In the genomic region with DNA sequence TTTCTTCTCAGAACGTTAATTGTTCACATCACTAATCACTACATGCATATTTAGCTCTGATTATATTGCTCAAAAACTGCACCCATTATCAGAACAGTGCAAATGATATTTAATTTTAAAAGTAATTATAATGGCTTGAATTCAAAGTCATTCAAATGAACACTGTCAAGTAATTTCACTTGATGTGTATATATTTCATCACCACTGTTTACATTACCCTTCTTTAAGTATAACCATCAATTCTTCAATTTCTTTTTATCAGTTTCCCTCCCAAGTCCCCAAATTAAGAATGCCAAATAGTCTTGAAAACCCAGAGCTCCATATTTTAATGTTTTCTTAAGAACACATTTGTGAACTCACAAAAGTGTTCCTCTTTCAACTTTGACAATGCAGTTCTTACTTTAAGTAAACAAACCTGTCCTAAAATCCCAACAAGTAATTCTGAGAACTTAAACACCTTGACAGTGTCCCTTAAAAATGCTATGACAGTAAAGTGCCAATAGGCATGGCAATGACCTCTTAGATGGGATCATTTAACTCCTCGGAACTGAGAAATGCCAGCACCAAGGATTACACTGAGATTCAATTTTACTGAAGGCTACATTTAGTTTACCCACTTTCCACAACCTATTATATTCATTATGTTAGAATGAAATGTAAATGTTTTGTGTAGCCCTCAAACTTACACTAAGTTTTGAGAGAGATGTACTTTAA, we compare ENCODE assay signal across 18 cellular contexts.
"Had no signal": no experiment of that assay in that cellular context is flagged by ENCODE, and none has a peak within 500 bp of the region (broad histone marks: within the 10 kb centered on the region; RNA-seq: fewer than 3 reads in every experiment).

No MANE protein-coding gene starts in this region.

- H3K27me3 ChIP-seq: heart right ventricle, testis, uterus had no signal

- DNase-seq: activated CD4-positive, alpha-beta T cell treated with anti-CD3 and anti-CD28 coated beads, Interleukin-2, amount 10 ng/mL, durations not matched to agents 24 days and 14 days; activated naive CD4-positive, alpha-beta T cell treated with Interleukin-2 at 50 U/mL for 16 hours; foreskin fibroblast; heart right ventricle; islet precursor cell; left cardiac atrium; mesenchymal stem cell; right cardiac atrium; stimulated activated CD4-positive, alpha-beta T cell treated with anti-CD3 and anti-CD28 coated beads, Interleukin-1b, Interleukin-23, amount 100 ng/mL, for 48 hours; SW 1271; T-helper 17 cell; testis; trophoblast cell; uterus had no signal

- H3K27ac ChIP-seq: heart right ventricle, parathyroid adenoma, testis, uterus had no signal

- H3K9me3 Mint-ChIP-seq: activated CD4-positive, alpha-beta T cell treated with anti-CD3 and anti-CD28 coated beads, Interleukin-2, amount 10 ng/mL, durations not matched to agents 24 days and 14 days; activated T-helper 2 cell treated with anti-CD3 and anti-CD28 coated beads, Interferon-gamma antibody, Interleukin-2, Interleukin-4, amounts not matched to agents 10 μg/mL and 5 μg/mL and 100 μg/mL, durations not matched to agents 14 hours and 24 hours and 36 hours; nephron had no signal

- H3K4me3 ChIP-seq: heart right ventricle, testis, uterus had no signal

- H3K9ac ChIP-seq: parathyroid adenoma had no signal

- H3K27ac Mint-ChIP-seq: activated CD4-positive, alpha-beta T cell treated with anti-CD3 and anti-CD28 coated beads, Interleukin-2, amount 10 ng/mL, durations not matched to agents 24 days and 14 days; activated T-helper 2 cell treated with anti-CD3 and anti-CD28 coated beads, Interferon-gamma antibody, Interleukin-2, Interleukin-4, amounts not matched to agents 10 μg/mL and 5 μg/mL and 100 μg/mL, durations not matched to agents 14 hours and 24 hours and 36 hours; T-helper 17 cell had no signal

- H3K4me3 Mint-ChIP-seq: activated CD4-positive, alpha-beta T cell treated with anti-CD3 and anti-CD28 coated beads, Interleukin-2, amount 10 ng/mL, durations not matched to agents 24 days and 14 days; nephron had no signal

- FAIRE-seq: endometrium had no signal

- H3K36me3 ChIP-seq: uterus had no signal

- ATAC-seq: heart right ventricle, left cardiac atrium, right cardiac atrium, T-helper 17 cell had no signal

- H3K79me2 ChIP-seq: parathyroid adenoma had no signal

- H3K4me1 ChIP-seq: heart right ventricle, parathyroid adenoma, testis, uterus had no signal

- H3K9me3 ChIP-seq: heart right ventricle, testis, uterus had no signal

- H3K4me1 Mint-ChIP-seq: nephron had no signal

- H3K27me3 Mint-ChIP-seq: activated CD4-positive, alpha-beta T cell treated with anti-CD3 and anti-CD28 coated beads, Interleukin-2, amount 10 ng/mL, durations not matched to agents 24 days and 14 days; T-helper 17 cell had no signal

- H2AFZ ChIP-seq: parathyroid adenoma had no signal
